ENCODE assay signal across 12 cellular contexts in the genomic region with DNA sequence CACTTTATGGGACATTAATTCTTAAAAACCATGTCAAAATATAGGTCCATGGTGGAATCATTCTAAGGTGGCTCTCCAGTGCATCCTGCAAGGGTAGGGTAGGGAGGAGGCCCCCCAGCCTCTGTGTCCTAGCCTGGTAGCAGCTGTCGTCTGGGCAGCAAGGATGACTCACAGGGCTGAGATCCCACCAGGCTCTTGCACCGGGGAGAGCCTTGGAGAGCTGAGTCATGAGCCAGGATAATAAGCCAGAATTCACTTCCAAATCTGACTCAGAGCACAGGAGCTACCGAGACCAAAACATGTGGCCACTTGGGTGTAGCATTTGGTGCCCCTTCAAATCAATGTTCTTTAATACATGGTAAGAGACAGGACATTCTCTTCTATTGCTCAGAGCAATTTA.
DNase-seq lines count a peak whose midpoint lies in the region; ATAC-seq, FAIRE-seq and TF ChIP-seq lines count a peak whose summit lies in the region.
"Had no signal": no experiment of that assay in that cellular context is flagged by ENCODE, and none has a peak within 500 bp of the region (broad histone marks: within the 10 kb centered on the region; RNA-seq: fewer than 3 reads in every experiment).

No MANE protein-coding gene starts in this region.

- no peak overlapping the region; the same call in 1 of the 2 replicates for H2BK5ac ChIP-seq in H1 (ENCODE audit: low read depth, low read length)

- TF ChIP-seq EP300 in H1 (IDR thresholded peaks at IDR 0.05; ENCODE audit: borderline replicate concordance in 1 of 2, low read depth in 2 of 2, low read length in 2 of 2), result no peak

- intact Hi-C loops in lower lobe of right lung (cut with DNase I), result no loop called here
- intact Hi-C loops in uterus (cut with DNase I; ENCODE audit: low total_unique reads), result no loop called here

- no peak overlapping the region for H3K14ac ChIP-seq in H1 (ENCODE audit: insufficient read length)

- H3K9me3 Mint-ChIP-seq in activated T-cell treated with anti-CD3 and anti-CD28 coated beads, Interleukin-2, amount 50 U/mL, for 4 hours, result no peaks in the 10 kb centered on the region
- no peaks in the 10 kb centered on the region for H3K9me3 Mint-ChIP-seq in type B pancreatic cell

- no peaks in the 10 kb centered on the region for H3K9me3 ChIP-seq in H1 (ENCODE audit: insufficient read depth in 2 of 2, low read depth in 1 of 2, low read length in 1 of 2)
- H3K9me3 ChIP-seq in lower lobe of right lung, result no peaks in the 10 kb centered on the region
- no peaks in the 10 kb centered on the region for H3K9me3 ChIP-seq in uterus
- H3K9me3 ChIP-seq: esophagus squamous epithelium, neutrophil had no signal

- TF ChIP-seq RAD21 in H1 (IDR thresholded peaks at IDR 0.05 in 1 of 2, conservative IDR thresholded peaks at IDR 0.05 in 1 of 2; ENCODE audit: low read depth in 2 of 2, low read length in 2 of 2), result no peak

- no peak overlapping the region for H3K27ac Mint-ChIP-seq in type B pancreatic cell

- H3K9ac ChIP-seq in H1 (replicated peaks in 1 of 4; ENCODE audit: extremely low read depth in 1 of 4, low read depth in 3 of 4, low read length in 3 of 4), result no peak overlapping the region

- ATAC-seq in lower lobe of right lung (peak; percentile 58 to 71), HG02798 (IDR thresholded peaks at IDR 0.05; ENCODE audit: poor library complexity, unreplicated experiment) (no peak)
- ATAC-seq in activated T-cell treated with anti-CD3 and anti-CD28 coated beads, Interleukin-2, amount 50 U/mL, for 4 hours, result no peak
- ATAC-seq: HCT116, K562 had no signal

- H3K4ac ChIP-seq in H1 (replicated peaks; ENCODE audit: insufficient read length, low read depth, low read length), result no peak overlapping the region

- H3K27ac ChIP-seq in H1 (ENCODE audit: low read depth, low read length) (no peak overlapping the region), lower lobe of right lung (no peak overlapping the region), uterus (no peak overlapping the region)
- H3K27ac ChIP-seq: esophagus squamous epithelium, neutrophil had no signal

- POLR2A ChIA-PET in H1 (lab: Charles Lee; ENCODE audit: partially characterized antibody), result no interaction called here

- H3K4me1 ChIP-seq in H1 (replicated peaks in 1 of 4; ENCODE audit: control insufficient read depth in 3 of 4, insufficient read depth in 4 of 4, low read length in 3 of 4) (peaks cover 0 to 13% (median 5%) of the 10 kb centered on the region in 4 experiments; a peak in 5 of 7 replicates), lower lobe of right lung (no peaks in the 10 kb centered on the region), uterus (no peaks in the 10 kb centered on the region)
- H3K4me1 ChIP-seq: esophagus squamous epithelium had no signal

- no peak overlapping the region for H3K4me3 ChIP-seq in H1 (ENCODE audit: extremely low read depth in 1 of 4, insufficient read depth in 2 of 4, low read depth in 3 of 4, low read length in 4 of 4)
- no peak overlapping the region for H3K4me3 ChIP-seq in lower lobe of right lung
- no peak overlapping the region for H3K4me3 ChIP-seq in uterus
- H3K4me3 ChIP-seq: esophagus squamous epithelium, K562 had no signal

- no peaks in the 10 kb centered on the region for H3K4me1 Mint-ChIP-seq in activated T-cell treated with anti-CD3 and anti-CD28 coated beads, Interleukin-2, amount 50 U/mL, for 4 hours (ENCODE audit: low read depth)
- peaks cover 5% of the 10 kb centered on the region for H3K4me1 Mint-ChIP-seq in type B pancreatic cell (ENCODE audit: unreplicated experiment)

- H4K91ac ChIP-seq in H1 (replicated peaks; ENCODE audit: insufficient read length, low read length), result peak overlapping the region; percentile 32

- H4K8ac ChIP-seq in H1 (ENCODE audit: extremely low read depth, insufficient read depth, low read length), result no peak overlapping the region

- H3K79me2 ChIP-seq in H1 (ENCODE audit: control insufficient read depth in 1 of 2, insufficient read depth in 2 of 2, low read length in 2 of 2), result no peaks in the 10 kb centered on the region

- H3K4me2 ChIP-seq in H1 (ENCODE audit: insufficient read depth in 1 of 2, low read depth in 2 of 2, low read length in 2 of 2), result no peak overlapping the region

- H4K5ac ChIP-seq in H1 (ENCODE audit: insufficient read length, low read depth, low read length), result no peak overlapping the region

- no peak overlapping the region for H2BK120ac ChIP-seq in H1 (replicated peaks; ENCODE audit: low read depth, low read length)

- no peak overlapping the region for H2AK5ac ChIP-seq in H1 (ENCODE audit: low read depth, low read length)

- H3K27me3 ChIP-seq in H1 (replicated peaks in 1 of 4; ENCODE audit: control insufficient read depth in 3 of 4, extremely low read depth in 1 of 4, insufficient read depth in 3 of 4, low read length in 3 of 4) (no peaks in the 10 kb centered on the region), lower lobe of right lung (ENCODE audit: low read depth) (no peaks in the 10 kb centered on the region), uterus (no peaks in the 10 kb centered on the region)
- H3K27me3 ChIP-seq: esophagus squamous epithelium, neutrophil had no signal

- peak overlapping the region; percentile 35; the same call in 1 of the 2 replicates for H2AFZ ChIP-seq in H1 (ENCODE audit: low read length)

- H3K36me3 Mint-ChIP-seq in activated T-cell treated with anti-CD3 and anti-CD28 coated beads, Interleukin-2, amount 50 U/mL, for 4 hours (ENCODE audit: insufficient read depth), result no peaks in the 10 kb centered on the region
- no peaks in the 10 kb centered on the region for H3K36me3 Mint-ChIP-seq in type B pancreatic cell

- H3K79me1 ChIP-seq in H1 (ENCODE audit: low read depth, low read length), result no peaks in the 10 kb centered on the region

- H3K36me3 ChIP-seq in H1 (ENCODE audit: control insufficient read depth in 2 of 4, insufficient read depth in 4 of 4, low read length in 3 of 4) (no peaks in the 10 kb centered on the region), lower lobe of right lung (no peaks in the 10 kb centered on the region), uterus (no peaks in the 10 kb centered on the region)
- H3K36me3 ChIP-seq: esophagus squamous epithelium, neutrophil had no signal

- no peaks in the 10 kb centered on the region for H3K27me3 Mint-ChIP-seq in activated T-cell treated with anti-CD3 and anti-CD28 coated beads, Interleukin-2, amount 50 U/mL, for 4 hours (ENCODE audit: low read depth)
- no peaks in the 10 kb centered on the region for H3K27me3 Mint-ChIP-seq in type B pancreatic cell

- FAIRE-seq in H1 (lab: Jason Lieb, UNC), result no peak
- FAIRE-seq: K562 had no signal

- H2BK12ac ChIP-seq in H1 (ENCODE audit: low read depth, low read length), result no peak overlapping the region

- H3K23me2 ChIP-seq in H1 (ENCODE audit: low read depth, low read length), result no peaks in the 10 kb centered on the region

- TF ChIP-seq CTCF in H1 (IDR thresholded peaks at IDR 0.05; ENCODE audit: control extremely low read depth in 1 of 3, insufficient read depth in 1 of 3, low read depth in 1 of 3, low read length in 3 of 3) (no peak), lower lobe of right lung (IDR thresholded peaks at IDR 0.05) (no peak), uterus (IDR thresholded peaks at IDR 0.05) (no peak), type B pancreatic cell (conservative IDR thresholded peaks at IDR 0.05) (no peak)

- CTCF ChIA-PET in H1 (lab: Charles Lee; ENCODE audit: partially characterized antibody), result no interaction called here

- no peak overlapping the region for H2BK15ac ChIP-seq in H1 (ENCODE audit: low read length)

- H3K4me3 Mint-ChIP-seq in activated T-cell treated with anti-CD3 and anti-CD28 coated beads, Interleukin-2, amount 50 U/mL, for 4 hours, result no peak overlapping the region
- no peak overlapping the region for H3K4me3 Mint-ChIP-seq in type B pancreatic cell

- H3K18ac ChIP-seq in H1 (ENCODE audit: extremely low read depth, low read length), result no peak overlapping the region

- DNase-seq in NCI-H82 (lab: John Stamatoyannopoulos, UW) (peak; percentile 32), NCI-H82 treated with DMSO at 0.1 percent for 48 hours (lab: John Stamatoyannopoulos, UW; ENCODE audit: unreplicated experiment) (no peak), H1 (ENCODE audit: low read depth in 1 of 2, low spot score in 2 of 2) (peak in 1 of 2 experiments; percentile 31), lower lobe of right lung (no peak), uterus (peak; percentile 21 to 45), type B pancreatic cell (ENCODE audit: extremely low spot score, unreplicated experiment) (no peak)
- no peak for DNase-seq in activated T-cell treated with anti-CD3 and anti-CD28 coated beads, Interleukin-2, amount 50 U/mL, for 4 hours
- DNase-seq: esophagus squamous epithelium had no signal

- no peak overlapping the region for H2BK20ac ChIP-seq in H1 (ENCODE audit: low read length)

- TF ChIP-seq POLR2A in H1 (IDR thresholded peaks at IDR 0.05; ENCODE audit: control extremely low read depth in 1 of 2, low read depth in 2 of 2, low read length in 2 of 2) (no peak), uterus (IDR thresholded peaks at IDR 0.05) (no peak)

- no peak overlapping the region for H3K23ac ChIP-seq in H1 (ENCODE audit: insufficient read length)

- H4K20me1 ChIP-seq in H1 (replicated peaks in 1 of 2; ENCODE audit: control insufficient read depth in 1 of 2, insufficient read depth in 2 of 2, low read length in 2 of 2), result no peaks in the 10 kb centered on the region

- no peak overlapping the region for H3K56ac ChIP-seq in H1 (replicated peaks; ENCODE audit: insufficient read length, low read depth, low read length)

- WGBS in H1 (ENCODE audit: extremely low coverage in 1 of 2, insufficient coverage in 1 of 2, insufficient read length in 1 of 2, insufficient replicate concordance in 2 of 2, low coverage in 1 of 2, low lambda C conversion rate in 2 of 2, missing lambda C conversion rate in 1 of 2), 2 experiments, result 76% methylated on average over 3 of the region's 3 CpGs; no CpG with 5 or more reads in 1 of the 2 experiments

TF ChIP-seq in H1, 55 proteins besides CTCF, POLR2A, EP300 and RAD21:
- TF ChIP-seq CHD2 (IDR thresholded peaks at IDR 0.05; ENCODE audit: low read length) (no peak), JUND (IDR thresholded peaks at IDR 0.05; ENCODE audit: low read length) (peak; percentile 70; the same call in 1 of the 2 replicates), MAFK (IDR thresholded peaks at IDR 0.05; ENCODE audit: low read depth, low read length) (peak; percentile 37; the same call in 1 of the 2 replicates)

Comparison
In these comparisons a context has a peak if more than half of its experiments do, and no peak if none do; other contexts are left out.
1. DNase-seq: peak in NCI-H82 (single experiment) and uterus (2 of 2); none in NCI-H82 treated with DMSO at 0.1 percent for 48 hours (single experiment), lower lobe of right lung (single experiment), activated T-cell treated with anti-CD3 and anti-CD28 coated beads, Interleukin-2, amount 50 U/mL, for 4 hours (single experiment) and type B pancreatic cell (single experiment).
2. ATAC-seq: peak in lower lobe of right lung (2 of 2); none in activated T-cell treated with anti-CD3 and anti-CD28 coated beads, Interleukin-2, amount 50 U/mL, for 4 hours (0 of 2) and HG02798 (single experiment).